In genomic region chr20:6228302-6228843, GRCh38 we compare ENCODE assay signal across 25 cellular contexts.
"Had no signal": no experiment of that assay in that cellular context is flagged by ENCODE, and none has a peak within 500 bp of the region (broad histone marks: within the 10 kb centered on the region; RNA-seq: fewer than 3 reads in every experiment).

No MANE protein-coding gene starts in this region.

- H2AFZ ChIP-seq: hepatocyte had no signal

- H3K4me2 ChIP-seq: hepatocyte had no signal

- H3K27me3 ChIP-seq: colonic mucosa, dorsolateral prefrontal cortex, esophagus muscularis mucosa, esophagus squamous epithelium, gastrocnemius medialis, gastroesophageal sphincter, heart left ventricle, heart right ventricle, hepatocyte had no signal

- H3K4me1 ChIP-seq: colonic mucosa, esophagus muscularis mucosa, esophagus squamous epithelium, foreskin keratinocyte, gastrocnemius medialis, gastroesophageal sphincter, heart left ventricle, heart right ventricle had no signal

- ATAC-seq: effector memory CD8-positive, alpha-beta T cell; esophagus mucosa; foreskin keratinocyte; gastrocnemius medialis; gastroesophageal sphincter; heart left ventricle; heart right ventricle had no signal

- H3K36me3 ChIP-seq: colonic mucosa, esophagus muscularis mucosa, esophagus squamous epithelium, gastrocnemius medialis, gastroesophageal sphincter, heart left ventricle, heart right ventricle had no signal

- H3K4me3 ChIP-seq: colonic mucosa, coronary artery, dorsolateral prefrontal cortex, esophagus muscularis mucosa, esophagus squamous epithelium, gastrocnemius medialis, gastroesophageal sphincter, heart left ventricle, heart right ventricle, hepatocyte had no signal

- H3K79me2 ChIP-seq: hepatocyte had no signal

- H3K9me3 ChIP-seq: colonic mucosa had no signal

- H3K27ac ChIP-seq: colonic mucosa, coronary artery, dorsolateral prefrontal cortex, epithelial cell of prostate, esophagus muscularis mucosa, esophagus squamous epithelium, foreskin keratinocyte, gastrocnemius medialis, gastroesophageal sphincter, heart left ventricle, heart right ventricle, hepatocyte had no signal

- DNase-seq: colonic mucosa; cortex of kidney; dermis blood vessel endothelial cell; dorsolateral prefrontal cortex; effector CD4-positive, alpha-beta T cell; effector CD8-positive, alpha-beta T cell; effector memory CD4-positive, alpha-beta T cell; effector memory CD8-positive, alpha-beta T cell; endodermal cell; erythroblast; esophagus squamous epithelium; foreskin fibroblast; foreskin keratinocyte; foreskin melanocyte; gastrocnemius medialis; glutamatergic neuron; head of caudate nucleus; heart left ventricle; heart right ventricle had no signal
